Comparison of ENCODE assay signal across 8 cellular contexts in genomic region chr14:22852940-22853767, GRCh38. TPM values are rescaled to one million over a fixed set of nuclear protein-coding genes. Genes with fewer than 3 reads are reported as not detected.
DNase-seq lines count a peak whose midpoint lies in the region; ATAC-seq, FAIRE-seq and TF ChIP-seq lines count a peak whose summit lies in the region.

No MANE protein-coding gene starts in this region.

- peaks cover under 1% of the 10 kb centered on the region for H3K36me3 Mint-ChIP-seq in astrocyte (ENCODE audit: low read depth, unreplicated experiment)

- H3K27ac Mint-ChIP-seq in astrocyte (ENCODE audit: unreplicated experiment): peak overlapping the region; percentile 41

- no peaks in the 10 kb centered on the region for H3K9me2 ChIP-seq in hepatocyte (replicated peaks; ENCODE audit: insufficient read depth)

- peak overlapping the region; percentile 78 for H3K9ac ChIP-seq in astrocyte (ENCODE audit: low read length)

- H3K79me2 ChIP-seq in astrocyte (ENCODE audit: insufficient read depth, low read length) (no peaks in the 10 kb centered on the region), hepatocyte (no peaks in the 10 kb centered on the region)

- TF ChIP-seq CTCF in HFF-Myc (IDR thresholded peaks at IDR 0.05; ENCODE audit: low read depth, low read length, missing control alignments) (peak; percentile 81), astrocyte (IDR thresholded peaks at IDR 0.05; ENCODE audit: insufficient read depth, low read depth, low read length) (peak; percentile 81), hepatocyte (IDR thresholded peaks at IDR 0.05; ENCODE audit: poor library complexity) (peak; percentile 91)

- ATAC-seq in aorta (ENCODE audit: low FRiP score): peak; percentile 76

- H3K4me3 ChIP-seq in HFF-Myc (replicated peaks; ENCODE audit: low read depth, low read length) (peak overlapping the region; percentile 27), astrocyte (ENCODE audit: insufficient read depth, low read depth, low read length) (peak overlapping the region; percentile 45), hepatocyte (peak overlapping the region; percentile 41), aorta (ENCODE audit: low read length in 2 of 2) (no peak overlapping the region)

- H3K27me3 ChIP-seq in astrocyte (ENCODE audit: insufficient read depth, low read length) (no peaks in the 10 kb centered on the region), hepatocyte (no peaks in the 10 kb centered on the region), aorta (ENCODE audit: control insufficient read depth in 1 of 2, insufficient read depth in 2 of 2, low read length in 1 of 2) (no peaks in the 10 kb centered on the region)

- no peaks in the 10 kb centered on the region for H3K9me3 Mint-ChIP-seq in astrocyte (ENCODE audit: unreplicated experiment)

- intact Hi-C loops in aorta (cut with DNase I): loop anchor here (1.0 to 10.0 kb wide), 6 partner anchors 16 to 296 kb away; partner anchors contain the start of gene MMP14 (in 1 of the 2)

- in situ Hi-C loops in G401 (cut with HindIII; ENCODE audit: low sequenced_read_pairs): no loop called here

- H3K4me3 Mint-ChIP-seq in astrocyte (ENCODE audit: unreplicated experiment): peak overlapping the region; percentile 62

- H3K4me2 ChIP-seq in astrocyte (ENCODE audit: low read length) (peak overlapping the region; percentile 90), hepatocyte (peak overlapping the region; percentile 90)

- H4K20me1 ChIP-seq in astrocyte (ENCODE audit: insufficient read depth, low read length) (no peaks in the 10 kb centered on the region), hepatocyte (ENCODE audit: insufficient read depth, poor library complexity, severe bottlenecking) (no peaks in the 10 kb centered on the region)

- WGBS in hepatocyte (ENCODE audit: low lambda C conversion rate, missing lambda C conversion rate): 8% methylated on average over 19 of the region's 20 CpGs
- WGBS in aorta, 2 donors: 1% methylated on average over 20 of the region's 20 CpGs

- H3K36me3 ChIP-seq in astrocyte (ENCODE audit: insufficient read depth, low read length) (no peaks in the 10 kb centered on the region), hepatocyte (replicated peaks; ENCODE audit: insufficient read depth, low read depth) (no peaks in the 10 kb centered on the region), aorta (ENCODE audit: control insufficient read depth in 1 of 2, insufficient read depth in 2 of 2, low read length in 1 of 2) (no peaks in the 10 kb centered on the region)

- H3K27me3 Mint-ChIP-seq in astrocyte (ENCODE audit: low read depth, unreplicated experiment): no peaks in the 10 kb centered on the region

- peaks cover 21% of the 10 kb centered on the region for H3K4me1 Mint-ChIP-seq in astrocyte (ENCODE audit: low read depth, unreplicated experiment)

- DNase-seq in G401 (ENCODE audit: low spot score) (peak; percentile 64), HFF-Myc (ENCODE audit: extremely low read depth, low read depth) (no peak), NCI-H146 treated with DMSO at 0.1 percent for 48 hours (lab: John Stamatoyannopoulos, UW; ENCODE audit: unreplicated experiment) (peak; percentile 39), T1000 (lab: John Stamatoyannopoulos, UW) (peak; percentile 74), astrocyte (ENCODE audit: low read depth) (peak; percentile 63), hepatocyte (ENCODE audit: low spot score) (peak; percentile 93), retina (peak; percentile 94), aorta (peak; percentile 92 to 98)

- H3K4me1 ChIP-seq in astrocyte (ENCODE audit: insufficient read depth, low read length): peaks cover 51% of the 10 kb centered on the region
- peaks cover 27% of the 10 kb centered on the region for H3K4me1 ChIP-seq in hepatocyte (ENCODE audit: insufficient read depth)
- no peaks in the 10 kb centered on the region for H3K4me1 ChIP-seq in aorta (ENCODE audit: control insufficient read depth in 1 of 2, insufficient read depth in 2 of 2, low read length in 2 of 2)

- peak overlapping the region; percentile 76 for H2AFZ ChIP-seq in astrocyte (ENCODE audit: low read depth, low read length)
- H2AFZ ChIP-seq in hepatocyte: peak overlapping the region; percentile 88

- peaks cover 3% of the 10 kb centered on the region for H3K9me3 ChIP-seq in astrocyte (ENCODE audit: insufficient read depth, low read depth, low read length)
- no peaks in the 10 kb centered on the region for H3K9me3 ChIP-seq in hepatocyte (ENCODE audit: low read depth)
- H3K9me3 ChIP-seq in aorta (ENCODE audit: control insufficient read depth, low read length): no peaks in the 10 kb centered on the region

- peak overlapping the region; percentile 99 for H3K27ac ChIP-seq in astrocyte (ENCODE audit: low read depth, low read length)
- H3K27ac ChIP-seq in hepatocyte: peak overlapping the region; percentile 93
- H3K27ac ChIP-seq in aorta (ENCODE audit: low read depth in 1 of 2, low read length in 2 of 2): no peak overlapping the region

- FAIRE-seq in astrocyte (lab: Jason Lieb, UNC): no peak

RNA-seq across cellular contexts. Expression of gene MMP14, which starts 16.8 kb away (rescaled TPM):
- total RNA-seq in G401 (2014; rRNA removed; shearing (Covaris generic)): 294 and 298 TPM in 2 replicates
- 911 and 1,063 TPM in 2 replicates for total RNA-seq in astrocyte
- total RNA-seq in hepatocyte: 122 and 160 TPM in 2 replicates
- 17.1 and 21.4 TPM in 2 replicates for polyA plus RNA-seq in hepatocyte
- total RNA-seq in aorta: 100 to 1,000 TPM; 206 to 250 TPM
- polyA plus RNA-seq in aorta: 10 to 100 TPM; 29.8 to 99.2 TPM

RNA-seq across cellular contexts. Expression of gene LRP10, which starts 18.4 kb away (rescaled TPM):
- total RNA-seq in G401 (2014; rRNA removed; shearing (Covaris generic)): 37.1 and 41.5 TPM in 2 replicates
- total RNA-seq in astrocyte (142 and 157 TPM in 2 replicates), hepatocyte (34.4 and 56.2 TPM in 2 replicates), aorta (100 to 1,000 TPM; 161 to 187 TPM)
- polyA plus RNA-seq in hepatocyte (92.7 and 117 TPM in 2 replicates), aorta (100 to 1,000 TPM in 1 of 2 donors, 10 to 100 TPM in 1; 53.0 to 134 TPM)

RNA-seq across cellular contexts. Expression of gene MRPL52, which starts 23.5 kb away (rescaled TPM):
- 77.9 and 133 TPM in 2 replicates for total RNA-seq in G401 (2014; rRNA removed; shearing (Covaris generic))
- total RNA-seq in astrocyte (169 and 182 TPM in 2 replicates), hepatocyte (50.6 and 164 TPM in 2 replicates), aorta (10 to 100 TPM; 37.2 to 49.1 TPM)
- polyA plus RNA-seq in hepatocyte (214 and 227 TPM in 2 replicates), aorta (10 to 100 TPM; 47.3 to 56.0 TPM)

RNA-seq across cellular contexts. Expression of gene REM2, which starts 29.9 kb away (rescaled TPM):
- not detected in 2 replicates for total RNA-seq in G401 (2014; rRNA removed; shearing (Covaris generic))
- total RNA-seq in astrocyte (0.48 and 0.79 TPM in 2 replicates), hepatocyte (1.5 and 1.9 TPM in 2 replicates), aorta (under 1 TPM; 0.36 to 0.75 TPM)
- polyA plus RNA-seq in hepatocyte (5.5 and 6.3 TPM in 2 replicates), aorta (under 1 TPM in 1 of 2 donors, not detected in 1; 0.92 TPM)

RNA-seq across cellular contexts. Expression of gene SLC7A7, which starts 37.9 kb away (rescaled TPM):
- total RNA-seq in G401 (2014; rRNA removed; shearing (Covaris generic)): 27.3 and 28.1 TPM in 2 replicates
- total RNA-seq in astrocyte: 13.3 and 14.3 TPM in 2 replicates
- 337 and 381 TPM in 2 replicates for total RNA-seq in hepatocyte
- polyA plus RNA-seq in hepatocyte: 169 and 206 TPM in 2 replicates
- total RNA-seq in aorta: 10 to 100 TPM; 16.7 TPM
- 10 to 100 TPM; 15.4 to 44.2 TPM for polyA plus RNA-seq in aorta

Comparison
In these comparisons a context has a peak if more than half of its experiments do, and no peak if none do; other contexts are left out.
1. H3K4me3 ChIP-seq: peak in HFF-Myc (single experiment), astrocyte (single experiment) and hepatocyte (single experiment); none in aorta (0 of 2).
2. H3K27ac ChIP-seq: peak in astrocyte (single experiment) and hepatocyte (single experiment); none in aorta (0 of 2).
3. Peak in every context shown above with its lines, with median percentiles within 50 percentile points of each other: CTCF ChIP-seq.